28 cellular contexts compared by ENCODE assay signal in the genomic region with DNA sequence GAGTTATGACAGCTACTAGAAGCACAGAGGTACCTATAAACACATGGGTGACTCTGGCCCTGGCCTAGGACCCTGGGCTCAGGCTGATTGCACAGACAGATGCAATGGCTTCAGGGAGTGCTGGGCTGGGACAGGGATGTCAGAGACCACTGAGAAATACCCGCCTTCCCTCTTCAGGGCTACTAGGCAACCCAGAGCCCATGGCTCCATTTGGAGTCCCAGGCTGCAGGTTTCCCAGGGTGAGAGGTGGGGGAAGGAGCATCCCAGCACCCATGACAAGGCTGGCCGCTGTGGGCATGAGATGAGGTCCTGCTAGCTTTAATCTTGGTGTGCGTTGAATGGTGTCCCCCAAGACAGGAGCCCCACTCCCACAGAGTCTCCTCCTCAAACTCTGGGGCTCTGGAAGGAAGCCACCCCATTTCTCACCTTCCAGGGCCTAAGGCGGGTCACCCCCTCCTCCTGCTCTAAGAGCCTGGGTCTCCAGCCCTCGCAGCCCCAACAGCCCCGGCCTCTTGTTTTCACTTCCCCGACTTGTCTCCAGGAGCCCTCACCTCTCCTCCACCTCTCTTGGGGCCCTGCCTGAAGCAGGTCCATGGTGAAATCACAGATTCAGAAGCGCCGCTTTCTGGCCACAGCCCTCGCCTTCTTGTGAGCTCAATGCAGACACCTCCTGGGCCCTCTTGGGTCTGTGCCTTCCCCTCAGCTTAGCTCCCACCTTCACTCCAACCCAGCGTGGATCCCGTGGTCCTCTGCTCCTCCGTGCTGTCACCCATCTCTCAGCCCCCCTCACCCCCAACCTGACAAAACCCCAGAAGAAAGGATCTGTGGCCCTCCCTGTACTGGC. TPM values are rescaled to one million over a fixed set of nuclear protein-coding genes. Genes with fewer than 3 reads are reported as not detected.
"Had no signal": no experiment of that assay in that cellular context is flagged by ENCODE, and none has a peak within 500 bp of the region (broad histone marks: within the 10 kb centered on the region; RNA-seq: fewer than 3 reads in every experiment).

No MANE protein-coding gene starts in this region.

- H3K27me3 ChIP-seq: body of pancreas, heart left ventricle, left lung, pancreas, stomach, thyroid gland, upper lobe of right lung had no signal

- H3K4me3 Mint-ChIP-seq: activated naive CD4-positive, alpha-beta T cell treated with anti-CD3 and anti-CD28 coated beads, Interleukin-2, amount 50 U/mL, for 24 hours; activated T-cell treated with anti-CD3 and anti-CD28 coated beads, Interleukin-2, amount 50 U/mL, for 4 hours; nephron; stimulated activated naive B cell treated with anti-CD40 and anti-IgM and Interleukin-4, amounts not matched to agents 10 μg/mL and 1 μg/mL and 100 μg/mL, for 72 hours had no signal

- H3K4me1 ChIP-seq: body of pancreas, lower lobe of right lung, pancreas, psoas muscle, stomach, thyroid gland, upper lobe of right lung had no signal

- H3K9me3 ChIP-seq: body of pancreas, heart left ventricle, left lung, lower lobe of right lung, pancreas, psoas muscle, stomach, thyroid gland, upper lobe of right lung had no signal

- H3K27ac ChIP-seq: body of pancreas, coronary artery, heart left ventricle, left lung, lower lobe of right lung, pancreas, psoas muscle, stomach, thyroid gland, upper lobe of right lung, VCaP had no signal

- H3K27ac Mint-ChIP-seq: activated naive CD4-positive, alpha-beta T cell treated with anti-CD3 and anti-CD28 coated beads, Interleukin-2, amount 50 U/mL, for 24 hours; activated T-helper 2 cell treated with anti-CD3 and anti-CD28 coated beads, Interferon-gamma antibody, Interleukin-2, Interleukin-4, amounts not matched to agents 10 μg/mL and 5 μg/mL and 100 μg/mL, durations not matched to agents 14 hours and 24 hours and 36 hours; nephron; stimulated activated naive B cell treated with anti-CD40 and anti-IgM and Interleukin-4, amounts not matched to agents 10 μg/mL and 1 μg/mL and 100 μg/mL, for 72 hours had no signal

- H3K36me3 ChIP-seq: lower lobe of right lung, pancreas, thyroid gland, upper lobe of right lung had no signal

- H3K36me3 Mint-ChIP-seq: activated naive CD4-positive, alpha-beta T cell treated with anti-CD3 and anti-CD28 coated beads, Interleukin-2, amount 50 U/mL, for 24 hours had no signal

- H3K9me3 Mint-ChIP-seq: activated naive CD4-positive, alpha-beta T cell treated with anti-CD3 and anti-CD28 coated beads, Interleukin-2, amount 50 U/mL, for 24 hours; activated T-cell treated with anti-CD3 and anti-CD28 coated beads, Interleukin-2, amount 50 U/mL, for 4 hours; activated T-helper 2 cell treated with anti-CD3 and anti-CD28 coated beads, Interferon-gamma antibody, Interleukin-2, Interleukin-4, amounts not matched to agents 10 μg/mL and 5 μg/mL and 100 μg/mL, durations not matched to agents 14 hours and 24 hours and 36 hours; nephron; stimulated activated naive B cell treated with anti-CD40 and anti-IgM and Interleukin-4, amounts not matched to agents 10 μg/mL and 1 μg/mL and 100 μg/mL, for 72 hours had no signal

- H3K4me3 ChIP-seq: body of pancreas, coronary artery, heart left ventricle, left lung, lower lobe of right lung, pancreas, psoas muscle, smooth muscle cell, stomach, thyroid gland, upper lobe of right lung had no signal

- H3K27me3 Mint-ChIP-seq: activated naive CD4-positive, alpha-beta T cell treated with anti-CD3 and anti-CD28 coated beads, Interleukin-2, amount 50 U/mL, for 24 hours; stimulated activated naive B cell treated with anti-CD40 and anti-IgM and Interleukin-4, amounts not matched to agents 10 μg/mL and 1 μg/mL and 100 μg/mL, for 72 hours had no signal

- ATAC-seq: activated T-cell treated with anti-CD3 and anti-CD28 coated beads, Interleukin-2, amount 50 U/mL, for 4 hours; body of pancreas; esophagus mucosa; heart left ventricle; left lung; lower lobe of right lung; pancreas; psoas muscle; stimulated activated naive B cell treated with anti-CD40 and anti-IgM and Interleukin-4, amounts not matched to agents 10 μg/mL and 1 μg/mL and 100 μg/mL, for 72 hours; upper lobe of right lung had no signal

- DNase-seq: activated CD4-positive, alpha-beta T cell treated with anti-CD3 and anti-CD28 coated beads for 4 hours; activated CD4-positive, alpha-beta T cell treated with anti-CD3 and anti-CD28 coated beads, Interleukin-2, amount 50 U/mL, for 4 hours; activated T-cell treated with anti-CD3 and anti-CD28 coated beads, Interleukin-2, amount 50 U/mL, for 4 hours; anterior cingulate cortex; body of pancreas; cerebellar nuclear complex; foreskin fibroblast; hypothalamus; lower lobe of right lung; mesenchymal stem cell; stimulated activated CD4-positive, alpha-beta T cell treated with anti-CD3 and anti-CD28 coated beads, Interleukin-1b, Interleukin-23, amount 100 ng/mL, for 48 hours; stimulated activated CD4-positive, alpha-beta T cell treated with anti-CD3 and anti-CD28 coated beads, Interleukin-4, amount 100 ng/mL, for 4 hours; stimulated activated CD8-positive, alpha-beta memory T cell treated with anti-CD3 and anti-CD28 coated beads, Interleukin-4, amount 100 ng/mL, for 48 hours; stimulated activated naive B cell treated with anti-CD40 and anti-IgM and Interleukin-4, amounts not matched to agents 10 μg/mL and 1 μg/mL and 100 μg/mL, for 72 hours; stomach; thyroid gland; upper lobe of right lung had no signal

RNA-seq across cellular contexts. Expression of gene EMX1, which starts 41.4 kb away (rescaled TPM):
- total RNA-seq: activated T-helper 2 cell treated with anti-CD3 and anti-CD28 coated beads, Interferon-gamma antibody, Interleukin-2, Interleukin-4, amounts not matched to agents 10 μg/mL and 5 μg/mL and 100 μg/mL, durations not matched to agents 14 hours and 24 hours and 36 hours; esophagus mucosa; heart left ventricle; left lung; lower lobe of right lung; psoas muscle; smooth muscle cell; upper lobe of right lung had no signal
- polyA plus RNA-seq: heart left ventricle, smooth muscle cell had no signal
